12 cellular contexts compared by ENCODE assay signal in genomic region chr1:61055110-61055614, GRCh38. TPM values are rescaled to one million over a fixed set of nuclear protein-coding genes. Genes with fewer than 3 reads are reported as not detected.
DNase-seq lines count a peak whose midpoint lies in the region; ATAC-seq and TF ChIP-seq lines count a peak whose summit lies in the region.
"Had no signal": no experiment of that assay in that cellular context is flagged by ENCODE, and none has a peak within 500 bp of the region (broad histone marks: within the 10 kb centered on the region; RNA-seq: fewer than 3 reads in every experiment).

No MANE protein-coding gene starts in this region.

- H3K27ac ChIP-seq in esophagus squamous epithelium (peak overlapping the region in 3 of 4 donors; percentile 86 to 99 (median 87)), prostate gland (peak overlapping the region; percentile 64 to 95)

- no peaks in the 10 kb centered on the region for H3K36me3 ChIP-seq in esophagus squamous epithelium
- H3K36me3 ChIP-seq in prostate gland = no peaks in the 10 kb centered on the region
- H3K36me3 ChIP-seq: BE2C, pancreas had no signal

- TF ChIP-seq POLR2A in esophagus squamous epithelium (IDR thresholded peaks at IDR 0.05) = no peak
- TF ChIP-seq POLR2A in prostate gland (IDR thresholded peaks at IDR 0.05) = no peak

- intact Hi-C loops in esophagus squamous epithelium (cut with DNase I) = loop anchor here (10.0 kb wide), 1 partner anchor 400 kb away; no protein-coding TSS in a partner anchor
- intact Hi-C loops in prostate gland (cut with DNase I) = loop anchor here (10.0 kb wide), 1 partner anchor 130 kb away; no protein-coding TSS in a partner anchor

- H3K4me3 ChIP-seq in esophagus squamous epithelium = no peak overlapping the region
- no peak overlapping the region for H3K4me3 ChIP-seq in prostate gland
- H3K4me3 ChIP-seq: pancreas had no signal

- no peak for TF ChIP-seq CTCF in esophagus squamous epithelium (IDR thresholded peaks at IDR 0.05)
- TF ChIP-seq CTCF in prostate gland (IDR thresholded peaks at IDR 0.05) = peak in 1 of 4 experiments; percentile 1

- H3K9me3 ChIP-seq in esophagus squamous epithelium (no peaks in the 10 kb centered on the region), prostate gland (no peaks in the 10 kb centered on the region)
- H3K9me3 ChIP-seq: BE2C, pancreas had no signal

- DNase-seq in DMS53 treated with DMSO at 0.1 percent for 48 hours (lab: John Stamatoyannopoulos, UW; ENCODE audit: unreplicated experiment) (peak; percentile 39), NCI-H69 (lab: John Stamatoyannopoulos, UW) (peak; percentile 58), esophagus squamous epithelium (lab: John Stamatoyannopoulos, UW) (no peak), prostate gland (ENCODE audit: low spot score) (no peak), SKM-1 treated with dmso at 0.1 percent for 144 hours (lab: John Stamatoyannopoulos, UW; ENCODE audit: unreplicated experiment) (no peak), middle frontal gyrus (ENCODE audit: extremely low spot score, low spot score) (no peak), RKO (ENCODE audit: low spot score) (no peak)
- DNase-seq: BE2C, islet precursor cell, NCI-H2171 had no signal

- H3K4me1 ChIP-seq in esophagus squamous epithelium (peaks cover 13 to 76% (median 35%) of the 10 kb centered on the region in 3 donors), prostate gland (replicated peaks) (peaks cover 6% of the 10 kb centered on the region)

- H3K27me3 ChIP-seq in esophagus squamous epithelium (no peaks in the 10 kb centered on the region), prostate gland (replicated peaks; ENCODE audit: insufficient read depth) (no peaks in the 10 kb centered on the region)
- H3K27me3 ChIP-seq: BE2C, pancreas had no signal

- no peak for ATAC-seq in GM21529 (IDR thresholded peaks at IDR 0.05; ENCODE audit: unreplicated experiment)
- ATAC-seq: pancreas had no signal

RNA-seq across cellular contexts. Expression of gene NFIA, which starts 27.2 kb away (rescaled TPM):
- total RNA-seq in esophagus squamous epithelium (10 to 100 TPM; 27.9 to 79.9 (median 36.7) TPM), prostate gland (10 to 100 TPM; 61.4 to 86.3 TPM)

Comparison
In these comparisons a context has a peak if more than half of its experiments do, and no peak if none do; other contexts are left out.
1. DNase-seq: peak in DMS53 treated with DMSO at 0.1 percent for 48 hours (single experiment) and NCI-H69 (single experiment); none in esophagus squamous epithelium (single experiment), prostate gland (single experiment), SKM-1 treated with dmso at 0.1 percent for 144 hours (single experiment), middle frontal gyrus (single experiment) and RKO (single experiment).